8 cellular contexts compared by ENCODE assay signal in the genomic region with DNA sequence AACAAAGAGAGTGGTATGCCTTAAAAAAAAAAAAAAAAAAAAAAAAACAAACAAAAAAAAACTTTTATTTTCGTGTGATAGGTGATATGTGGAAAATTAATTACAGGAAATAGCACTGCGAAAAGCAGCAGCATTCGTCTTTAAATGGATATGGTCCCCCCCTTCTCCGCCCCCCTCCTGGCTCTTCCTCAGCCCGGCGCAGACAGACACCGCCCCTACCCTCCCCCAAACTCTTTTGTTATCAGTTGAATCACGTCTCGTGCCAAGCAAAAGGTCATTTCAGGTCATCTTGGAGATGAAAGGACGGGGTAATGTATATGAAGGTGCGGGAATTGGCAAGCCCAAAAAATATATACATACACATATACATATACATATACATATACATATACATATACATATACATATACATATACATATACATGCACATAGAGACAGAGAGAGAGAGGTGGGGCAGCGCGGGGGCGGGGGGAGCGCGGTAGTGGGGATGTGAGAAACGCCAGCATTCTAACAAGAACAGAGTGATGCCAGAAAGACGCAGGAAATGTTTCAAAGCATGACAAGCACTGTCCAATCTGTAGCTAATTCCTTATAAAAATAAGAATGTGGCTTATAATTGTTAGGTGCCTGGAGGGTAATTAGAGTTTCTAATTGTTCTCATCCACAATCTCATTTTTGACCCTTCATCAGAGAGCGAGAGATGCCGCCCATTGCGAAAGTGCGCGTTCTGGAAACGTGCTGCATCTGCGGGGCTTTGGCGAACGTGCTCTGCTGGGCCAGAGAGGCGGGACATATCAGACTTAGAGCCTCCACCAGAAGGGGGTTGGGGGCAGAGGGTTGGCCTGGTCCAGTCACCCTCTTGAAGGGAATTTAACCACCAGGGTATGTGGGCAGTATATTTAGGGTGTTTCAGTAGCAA.
DNase-seq lines count a peak whose midpoint lies in the region; ATAC-seq and TF ChIP-seq lines count a peak whose summit lies in the region.

No MANE protein-coding gene starts in this region.

- no peaks in the 10 kb centered on the region for H3K27me3 ChIP-seq in thyroid gland

- peaks cover 9% of the 10 kb centered on the region for H3K4me1 Mint-ChIP-seq in activated T-cell treated with anti-CD3 and anti-CD28 coated beads, Interleukin-2, amount 50 U/mL, for 24 hours (ENCODE audit: low read depth)

- no peak overlapping the region for H3K27ac Mint-ChIP-seq in activated T-cell treated with anti-CD3 and anti-CD28 coated beads, Interleukin-2, amount 50 U/mL, for 24 hours

- H3K36me3 Mint-ChIP-seq in activated T-cell treated with anti-CD3 and anti-CD28 coated beads, Interleukin-2, amount 50 U/mL, for 24 hours (ENCODE audit: low read depth): no peaks in the 10 kb centered on the region

- H3K36me3 ChIP-seq in thyroid gland: no peaks in the 10 kb centered on the region

- DNase-seq in NCI-H2029 treated with DMSO at 0.1 percent for 48 hours (lab: John Stamatoyannopoulos, UW): peak; percentile 81
- DNase-seq in dermis blood vessel endothelial cell: peak; percentile 17
- peak; percentile 16 to 89 for DNase-seq in lower leg skin (ENCODE audit: low spot score in 2 of 2)
- peak; percentile 33 to 51 for DNase-seq in thyroid gland
- DNase-seq in occipital lobe (lab: John Stamatoyannopoulos, UW): no peak
- no peak for DNase-seq in activated T-cell treated with anti-CD3 and anti-CD28 coated beads, Interleukin-2, amount 50 U/mL, for 24 hours
- DNase-seq in activated CD4-positive, alpha-beta T cell treated with anti-CD3 and anti-CD28 coated beads for 1 hour: no peak

- TF ChIP-seq CTCF in lower leg skin (IDR thresholded peaks at IDR 0.05): no peak
- no peak for TF ChIP-seq CTCF in thyroid gland (IDR thresholded peaks at IDR 0.05)

- no peak for TF ChIP-seq POLR2A in lower leg skin (IDR thresholded peaks at IDR 0.05)
- TF ChIP-seq POLR2A in thyroid gland (IDR thresholded peaks at IDR 0.05): peak in 1 of 2 donors; percentile 7

- peaks cover 36% of the 10 kb centered on the region for H3K27me3 Mint-ChIP-seq in activated T-cell treated with anti-CD3 and anti-CD28 coated beads, Interleukin-2, amount 50 U/mL, for 24 hours

- H3K9me3 ChIP-seq in thyroid gland: no peaks in the 10 kb centered on the region

- no peak overlapping the region for H3K4me3 Mint-ChIP-seq in activated T-cell treated with anti-CD3 and anti-CD28 coated beads, Interleukin-2, amount 50 U/mL, for 24 hours

- no peaks in the 10 kb centered on the region for H3K9me3 Mint-ChIP-seq in activated T-cell treated with anti-CD3 and anti-CD28 coated beads, Interleukin-2, amount 50 U/mL, for 24 hours

- ATAC-seq in HG03095 (IDR thresholded peaks at IDR 0.05; ENCODE audit: unreplicated experiment): no peak

- H3K4me3 ChIP-seq in lower leg skin (ENCODE audit: low read depth, poor library complexity, severe bottlenecking) (no peak overlapping the region), thyroid gland (replicated peaks in 1 of 3) (peak overlapping the region in 2 of 3 donors; percentile 26 to 51)

- H3K4me1 ChIP-seq in thyroid gland: peaks cover 0 to 6% of the 10 kb centered on the region in 2 donors

- H3K27ac ChIP-seq in thyroid gland: peak overlapping the region; percentile 40 to 60 (median 47)

- intact Hi-C loops in lower leg skin (cut with DNase I; ENCODE audit: low total_unique reads): no loop called here
- intact Hi-C loops in thyroid gland (cut with DNase I): no loop called here

- WGBS in lower leg skin, 2 donors: 1 to 2% methylated on average over 28 of the region's 28 CpGs
- WGBS in thyroid gland, 2 donors: 2 to 8% methylated on average over 28 of the region's 28 CpGs

Comparison
In these comparisons a context has a peak if more than half of its experiments do, and no peak if none do; other contexts are left out.
1. DNase-seq: peak in NCI-H2029 treated with DMSO at 0.1 percent for 48 hours (single experiment), dermis blood vessel endothelial cell (single experiment), lower leg skin (2 of 2) and thyroid gland (2 of 2); none in occipital lobe (single experiment), activated T-cell treated with anti-CD3 and anti-CD28 coated beads, Interleukin-2, amount 50 U/mL, for 24 hours (single experiment) and activated CD4-positive, alpha-beta T cell treated with anti-CD3 and anti-CD28 coated beads for 1 hour (single experiment).